ENCODE assay signal across 1 cellular context in genomic region chr14:35337557-35338255, GRCh38.
A peak's percentile ranks its signal among the peaks of the same experiment; 100 is the strongest.
TF ChIP-seq lines count a peak whose summit lies in the region.

No MANE protein-coding gene starts in this region.

TF ChIP-seq in HepG2, 621 proteins besides CTCF, POLR2A, EP300 and RAD21 (continued from another document and continues in another):
- TF ChIP-seq ZNF142 (CRISPR knock-in tag; IDR thresholded peaks at IDR 0.05) (no peak), ZBTB8A (CRISPR knock-in tag; IDR thresholded peaks at IDR 0.05; ENCODE audit: borderline replicate concordance, low read depth) (no peak), ZFP37 (CRISPR knock-in tag; IDR thresholded peaks at IDR 0.05; ENCODE audit: borderline replicate concordance) (no peak), ERF (CRISPR knock-in tag; IDR thresholded peaks at IDR 0.05) (no peak), ZNF12 (CRISPR knock-in tag; IDR thresholded peaks at IDR 0.05) (no peak), SOX13 (IDR thresholded peaks at IDR 0.05) (no peak), SOX13 (CRISPR knock-in tag; conservative IDR thresholded peaks at IDR 0.05 in 1 of 2, IDR thresholded peaks at IDR 0.05 in 1 of 2) (0 out of 4 replicates have a peak, but pooled peaks of 1 of the 2 experiments have one; percentile 17), MTA3 (CRISPR knock-in tag; IDR thresholded peaks at IDR 0.05) (no peak), SRF (IDR thresholded peaks at IDR 0.05; ENCODE audit: low read depth, low read length) (no peak), UBTF (CRISPR knock-in tag; IDR thresholded peaks at IDR 0.05) (no peak), ATAD3A (CRISPR knock-in tag; IDR thresholded peaks at IDR 0.05) (no peak), ZHX2 (IDR thresholded peaks at IDR 0.05; ENCODE audit: low read depth) (no peak), ZHX2 (CRISPR knock-in tag; IDR thresholded peaks at IDR 0.05; ENCODE audit: borderline replicate concordance) (no peak), ZNF879 (CRISPR knock-in tag; IDR thresholded peaks at IDR 0.05) (no peak), PREB (CRISPR knock-in tag; IDR thresholded peaks at IDR 0.05) (no peak), ESRRA (CRISPR knock-in tag; IDR thresholded peaks at IDR 0.05; ENCODE audit: low read depth) (no peak), NR2F1 (CRISPR knock-in tag; IDR thresholded peaks at IDR 0.05) (no peak), FIP1L1 (IDR thresholded peaks at IDR 0.05; ENCODE audit: borderline replicate concordance, insufficient read depth, low read depth, low read length) (no peak), ATM (IDR thresholded peaks at IDR 0.05; ENCODE audit: borderline replicate concordance) (no peak), REST (IDR thresholded peaks at IDR 0.05; ENCODE audit: borderline replicate concordance in 1 of 2, low read depth in 1 of 2, low read length in 2 of 2) (no peak), ZNF781 (CRISPR knock-in tag; IDR thresholded peaks at IDR 0.05; ENCODE audit: borderline replicate concordance, not compliant biosample characterization) (no peak), FOXP4 (CRISPR knock-in tag; IDR thresholded peaks at IDR 0.05) (no peak), FOXC1 (CRISPR knock-in tag; IDR thresholded peaks at IDR 0.05; ENCODE audit: borderline replicate concordance) (no peak), KAT8 (CRISPR knock-in tag; IDR thresholded peaks at IDR 0.05) (no peak), HMGA1 (CRISPR knock-in tag; conservative IDR thresholded peaks at IDR 0.05) (no peak), ARHGAP35 (CRISPR knock-in tag; IDR thresholded peaks at IDR 0.05; ENCODE audit: borderline replicate concordance) (no peak; the same call in 1 of the 2 replicates), PRDM4 (CRISPR knock-in tag; IDR thresholded peaks at IDR 0.05; ENCODE audit: borderline replicate concordance) (no peak), PHF8 (CRISPR knock-in tag; IDR thresholded peaks at IDR 0.05) (no peak), GRHL1 (CRISPR knock-in tag; conservative IDR thresholded peaks at IDR 0.05) (no peak)
